In the genomic region with DNA sequence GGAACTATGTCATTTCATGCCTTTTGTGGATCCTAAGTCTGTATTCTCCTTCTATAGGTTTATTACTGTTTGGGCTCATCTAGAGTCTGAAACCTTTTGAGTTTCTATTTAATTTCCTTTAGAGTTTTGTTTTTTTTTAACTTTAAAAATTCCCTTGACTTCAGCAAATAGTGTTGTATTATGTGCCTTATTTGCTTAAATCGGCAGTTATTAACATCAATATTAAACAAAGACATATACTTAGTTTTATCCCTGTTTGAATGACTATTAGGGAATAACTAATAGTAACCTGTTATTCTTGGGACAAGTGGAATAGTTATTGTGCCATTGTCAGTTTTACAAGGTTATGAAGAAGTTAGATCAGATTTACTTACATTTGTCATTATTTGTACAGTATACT, we compare ENCODE assay signal across 2 cellular contexts.
TF ChIP-seq lines count a peak whose summit lies in the region.

No MANE protein-coding gene starts in this region.

TF ChIP-seq in HepG2, 621 proteins besides CTCF, POLR2A, EP300 and RAD21:
- TF ChIP-seq, protein P1, sequence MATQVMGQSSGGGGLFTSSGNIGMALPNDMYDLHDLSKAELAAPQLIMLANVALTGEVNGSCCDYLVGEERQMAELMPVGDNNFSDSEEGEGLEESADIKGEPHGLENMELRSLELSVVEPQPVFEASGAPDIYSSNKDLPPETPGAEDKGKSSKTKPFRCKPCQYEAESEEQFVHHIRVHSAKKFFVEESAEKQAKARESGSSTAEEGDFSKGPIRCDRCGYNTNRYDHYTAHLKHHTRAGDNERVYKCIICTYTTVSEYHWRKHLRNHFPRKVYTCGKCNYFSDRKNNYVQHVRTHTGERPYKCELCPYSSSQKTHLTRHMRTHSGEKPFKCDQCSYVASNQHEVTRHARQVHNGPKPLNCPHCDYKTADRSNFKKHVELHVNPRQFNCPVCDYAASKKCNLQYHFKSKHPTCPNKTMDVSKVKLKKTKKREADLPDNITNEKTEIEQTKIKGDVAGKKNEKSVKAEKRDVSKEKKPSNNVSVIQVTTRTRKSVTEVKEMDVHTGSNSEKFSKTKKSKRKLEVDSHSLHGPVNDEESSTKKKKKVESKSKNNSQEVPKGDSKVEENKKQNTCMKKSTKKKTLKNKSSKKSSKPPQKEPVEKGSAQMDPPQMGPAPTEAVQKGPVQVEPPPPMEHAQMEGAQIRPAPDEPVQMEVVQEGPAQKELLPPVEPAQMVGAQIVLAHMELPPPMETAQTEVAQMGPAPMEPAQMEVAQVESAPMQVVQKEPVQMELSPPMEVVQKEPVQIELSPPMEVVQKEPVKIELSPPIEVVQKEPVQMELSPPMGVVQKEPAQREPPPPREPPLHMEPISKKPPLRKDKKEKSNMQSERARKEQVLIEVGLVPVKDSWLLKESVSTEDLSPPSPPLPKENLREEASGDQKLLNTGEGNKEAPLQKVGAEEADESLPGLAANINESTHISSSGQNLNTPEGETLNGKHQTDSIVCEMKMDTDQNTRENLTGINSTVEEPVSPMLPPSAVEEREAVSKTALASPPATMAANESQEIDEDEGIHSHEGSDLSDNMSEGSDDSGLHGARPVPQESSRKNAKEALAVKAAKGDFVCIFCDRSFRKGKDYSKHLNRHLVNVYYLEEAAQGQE (IDR thresholded peaks at IDR 0.05; ENCODE audit: borderline replicate concordance in 1 of 2, low read depth in 1 of 2, low read length in 2 of 2): no peak
- TF ChIP-seq, protein P2, sequence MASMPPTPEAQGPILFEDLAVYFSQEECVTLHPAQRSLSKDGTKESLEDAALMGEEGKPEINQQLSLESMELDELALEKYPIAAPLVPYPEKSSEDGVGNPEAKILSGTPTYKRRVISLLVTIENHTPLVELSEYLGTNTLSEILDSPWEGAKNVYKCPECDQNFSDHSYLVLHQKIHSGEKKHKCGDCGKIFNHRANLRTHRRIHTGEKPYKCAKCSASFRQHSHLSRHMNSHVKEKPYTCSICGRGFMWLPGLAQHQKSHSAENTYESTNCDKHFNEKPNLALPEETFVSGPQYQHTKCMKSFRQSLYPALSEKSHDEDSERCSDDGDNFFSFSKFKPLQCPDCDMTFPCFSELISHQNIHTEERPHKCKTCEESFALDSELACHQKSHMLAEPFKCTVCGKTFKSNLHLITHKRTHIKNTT (CRISPR knock-in tag; IDR thresholded peaks at IDR 0.05): no peak
- TF ChIP-seq MAFK (conservative IDR thresholded peaks at IDR 0.05 in 1 of 2, IDR thresholded peaks at IDR 0.05 in 1 of 2; ENCODE audit: low read length in 2 of 2) (peak; percentile 35 to 63; a peak in 3 of 4 replicates), KLF12 (CRISPR knock-in tag; IDR thresholded peaks at IDR 0.05; ENCODE audit: borderline replicate concordance) (no peak), ZBTB7B (CRISPR knock-in tag; IDR thresholded peaks at IDR 0.05) (no peak), MAFF (IDR thresholded peaks at IDR 0.05; ENCODE audit: low read depth, low read length) (peak; percentile 40; the same call in 1 of the 2 replicates)
- TF ChIP-seq, protein P3, sequence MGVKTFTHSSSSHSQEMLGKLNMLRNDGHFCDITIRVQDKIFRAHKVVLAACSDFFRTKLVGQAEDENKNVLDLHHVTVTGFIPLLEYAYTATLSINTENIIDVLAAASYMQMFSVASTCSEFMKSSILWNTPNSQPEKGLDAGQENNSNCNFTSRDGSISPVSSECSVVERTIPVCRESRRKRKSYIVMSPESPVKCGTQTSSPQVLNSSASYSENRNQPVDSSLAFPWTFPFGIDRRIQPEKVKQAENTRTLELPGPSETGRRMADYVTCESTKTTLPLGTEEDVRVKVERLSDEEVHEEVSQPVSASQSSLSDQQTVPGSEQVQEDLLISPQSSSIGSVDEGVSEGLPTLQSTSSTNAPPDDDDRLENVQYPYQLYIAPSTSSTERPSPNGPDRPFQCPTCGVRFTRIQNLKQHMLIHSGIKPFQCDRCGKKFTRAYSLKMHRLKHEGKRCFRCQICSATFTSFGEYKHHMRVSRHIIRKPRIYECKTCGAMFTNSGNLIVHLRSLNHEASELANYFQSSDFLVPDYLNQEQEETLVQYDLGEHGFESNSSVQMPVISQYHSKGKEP (CRISPR knock-in tag; IDR thresholded peaks at IDR 0.05): no peak
- TF ChIP-seq, protein P4, sequence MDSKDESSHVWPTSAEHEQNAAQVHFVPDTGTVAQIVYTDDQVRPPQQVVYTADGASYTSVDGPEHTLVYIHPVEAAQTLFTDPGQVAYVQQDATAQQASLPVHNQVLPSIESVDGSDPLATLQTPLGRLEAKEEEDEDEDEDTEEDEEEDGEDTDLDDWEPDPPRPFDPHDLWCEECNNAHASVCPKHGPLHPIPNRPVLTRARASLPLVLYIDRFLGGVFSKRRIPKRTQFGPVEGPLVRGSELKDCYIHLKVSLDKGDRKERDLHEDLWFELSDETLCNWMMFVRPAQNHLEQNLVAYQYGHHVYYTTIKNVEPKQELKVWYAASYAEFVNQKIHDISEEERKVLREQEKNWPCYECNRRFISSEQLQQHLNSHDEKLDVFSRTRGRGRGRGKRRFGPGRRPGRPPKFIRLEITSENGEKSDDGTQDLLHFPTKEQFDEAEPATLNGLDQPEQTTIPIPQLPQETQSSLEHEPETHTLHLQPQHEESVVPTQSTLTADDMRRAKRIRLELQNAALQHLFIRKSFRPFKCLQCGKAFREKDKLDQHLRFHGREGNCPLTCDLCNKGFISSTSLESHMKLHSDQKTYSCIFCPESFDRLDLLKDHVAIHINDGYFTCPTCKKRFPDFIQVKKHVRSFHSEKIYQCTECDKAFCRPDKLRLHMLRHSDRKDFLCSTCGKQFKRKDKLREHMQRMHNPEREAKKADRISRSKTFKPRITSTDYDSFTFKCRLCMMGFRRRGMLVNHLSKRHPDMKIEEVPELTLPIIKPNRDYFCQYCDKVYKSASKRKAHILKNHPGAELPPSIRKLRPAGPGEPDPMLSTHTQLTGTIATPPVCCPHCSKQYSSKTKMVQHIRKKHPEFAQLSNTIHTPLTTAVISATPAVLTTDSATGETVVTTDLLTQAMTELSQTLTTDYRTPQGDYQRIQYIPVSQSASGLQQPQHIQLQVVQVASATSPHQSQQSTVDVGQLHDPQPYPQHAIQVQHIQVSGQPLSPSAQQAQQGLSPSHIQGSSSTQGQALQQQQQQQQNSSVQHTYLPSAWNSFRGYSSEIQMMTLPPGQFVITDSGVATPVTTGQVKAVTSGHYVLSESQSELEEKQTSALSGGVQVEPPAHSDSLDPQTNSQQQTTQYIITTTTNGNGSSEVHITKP (CRISPR knock-in tag; IDR thresholded peaks at IDR 0.05; ENCODE audit: low read depth): no peak
TF ChIP-seq in HepG2: peak in this region for 2.

TF ChIP-seq in IMR-90, 13 proteins besides CTCF, POLR2A, EP300 and RAD21:
- TF ChIP-seq, protein P5, sequence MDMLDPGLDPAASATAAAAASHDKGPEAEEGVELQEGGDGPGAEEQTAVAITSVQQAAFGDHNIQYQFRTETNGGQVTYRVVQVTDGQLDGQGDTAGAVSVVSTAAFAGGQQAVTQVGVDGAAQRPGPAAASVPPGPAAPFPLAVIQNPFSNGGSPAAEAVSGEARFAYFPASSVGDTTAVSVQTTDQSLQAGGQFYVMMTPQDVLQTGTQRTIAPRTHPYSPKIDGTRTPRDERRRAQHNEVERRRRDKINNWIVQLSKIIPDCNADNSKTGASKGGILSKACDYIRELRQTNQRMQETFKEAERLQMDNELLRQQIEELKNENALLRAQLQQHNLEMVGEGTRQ (IDR thresholded peaks at IDR 0.05; ENCODE audit: low read depth, low read length): no peak
- 0 out of 2 replicates have a peak, but pooled peaks have one; percentile 34 for TF ChIP-seq MAFK (IDR thresholded peaks at IDR 0.05; ENCODE audit: low read depth, low read length)
